ENCODE assay signal across 1 cellular context in genomic region chr1:202419731-202420130, GRCh38.
TF ChIP-seq lines count a peak whose summit lies in the region.

No MANE protein-coding gene starts in this region.

TF ChIP-seq in H1, 55 proteins besides CTCF, POLR2A, EP300 and RAD21:
- peak; percentile 60; the same call in 1 of the 2 replicates for TF ChIP-seq TEAD4 (IDR thresholded peaks at IDR 0.05; ENCODE audit: low read depth, low read length)
TF ChIP-seq in H1: peak in this region for 1; not testable (repeated sequence) for 54.
